1 cellular context compared by ENCODE assay signal in the genomic region with DNA sequence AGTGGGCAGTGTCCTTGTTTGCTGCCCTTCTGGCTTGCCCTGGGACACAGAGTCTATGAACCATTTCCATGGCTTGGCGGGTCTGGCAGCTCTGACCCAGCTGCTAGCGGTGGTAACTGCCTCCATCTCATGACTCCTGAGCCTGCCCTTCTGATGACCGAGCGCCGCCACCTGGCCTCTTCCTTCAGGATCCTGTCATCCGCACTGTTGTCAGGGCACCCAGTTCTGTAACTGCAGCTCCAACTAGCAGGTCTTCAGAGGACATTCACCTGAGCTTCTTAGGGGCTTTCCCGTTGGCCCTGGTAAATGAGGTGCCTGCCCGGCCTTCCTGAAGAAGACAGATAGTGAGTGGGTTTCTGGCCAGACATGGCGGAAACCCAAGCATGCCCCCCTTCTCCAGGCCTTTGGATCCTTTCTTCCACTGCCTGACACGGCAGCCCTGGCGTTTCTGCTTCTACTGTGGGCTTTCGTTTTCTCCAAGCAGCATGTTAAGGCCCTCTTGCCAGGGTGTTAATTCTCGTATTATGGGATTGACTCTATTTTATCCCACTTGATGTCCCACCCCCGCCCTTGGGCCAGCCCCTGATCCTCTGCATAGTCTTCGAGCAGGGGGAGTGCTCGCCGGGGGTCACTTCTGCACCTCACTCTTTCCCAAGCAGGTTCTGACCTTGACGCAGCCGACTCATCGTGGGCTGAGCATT.
TF ChIP-seq lines count a peak whose summit lies in the region.

No MANE protein-coding gene starts in this region.

TF ChIP-seq in HepG2, 621 proteins besides CTCF, POLR2A, EP300 and RAD21 (continued from another document):
- TF ChIP-seq, protein P1, sequence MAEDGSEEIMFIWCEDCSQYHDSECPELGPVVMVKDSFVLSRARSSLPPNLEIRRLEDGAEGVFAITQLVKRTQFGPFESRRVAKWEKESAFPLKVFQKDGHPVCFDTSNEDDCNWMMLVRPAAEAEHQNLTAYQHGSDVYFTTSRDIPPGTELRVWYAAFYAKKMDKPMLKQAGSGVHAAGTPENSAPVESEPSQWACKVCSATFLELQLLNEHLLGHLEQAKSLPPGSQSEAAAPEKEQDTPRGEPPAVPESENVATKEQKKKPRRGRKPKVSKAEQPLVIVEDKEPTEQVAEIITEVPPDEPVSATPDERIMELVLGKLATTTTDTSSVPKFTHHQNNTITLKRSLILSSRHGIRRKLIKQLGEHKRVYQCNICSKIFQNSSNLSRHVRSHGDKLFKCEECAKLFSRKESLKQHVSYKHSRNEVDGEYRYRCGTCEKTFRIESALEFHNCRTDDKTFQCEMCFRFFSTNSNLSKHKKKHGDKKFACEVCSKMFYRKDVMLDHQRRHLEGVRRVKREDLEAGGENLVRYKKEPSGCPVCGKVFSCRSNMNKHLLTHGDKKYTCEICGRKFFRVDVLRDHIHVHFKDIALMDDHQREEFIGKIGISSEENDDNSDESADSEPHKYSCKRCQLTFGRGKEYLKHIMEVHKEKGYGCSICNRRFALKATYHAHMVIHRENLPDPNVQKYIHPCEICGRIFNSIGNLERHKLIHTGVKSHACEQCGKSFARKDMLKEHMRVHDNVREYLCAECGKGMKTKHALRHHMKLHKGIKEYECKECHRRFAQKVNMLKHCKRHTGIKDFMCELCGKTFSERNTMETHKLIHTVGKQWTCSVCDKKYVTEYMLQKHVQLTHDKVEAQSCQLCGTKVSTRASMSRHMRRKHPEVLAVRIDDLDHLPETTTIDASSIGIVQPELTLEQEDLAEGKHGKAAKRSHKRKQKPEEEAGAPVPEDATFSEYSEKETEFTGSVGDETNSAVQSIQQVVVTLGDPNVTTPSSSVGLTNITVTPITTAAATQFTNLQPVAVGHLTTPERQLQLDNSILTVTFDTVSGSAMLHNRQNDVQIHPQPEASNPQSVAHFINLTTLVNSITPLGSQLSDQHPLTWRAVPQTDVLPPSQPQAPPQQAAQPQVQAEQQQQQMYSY (CRISPR knock-in tag; IDR thresholded peaks at IDR 0.05), result no peak
- 0 out of 2 replicates have a peak, but pooled peaks have one; percentile 18 for TF ChIP-seq MTA1 (CRISPR knock-in tag; IDR thresholded peaks at IDR 0.05; ENCODE audit: borderline replicate concordance)
- TF ChIP-seq HNF4G (IDR thresholded peaks at IDR 0.05; ENCODE audit: borderline replicate concordance, low read depth, low read length), result no peak
- no peak for TF ChIP-seq HNF4G (CRISPR knock-in tag; IDR thresholded peaks at IDR 0.05; ENCODE audit: borderline replicate concordance, low read depth)
- TF ChIP-seq ZNF7 (CRISPR knock-in tag; IDR thresholded peaks at IDR 0.05), result no peak
- no peak for TF ChIP-seq NR2F2 (IDR thresholded peaks at IDR 0.05; ENCODE audit: borderline replicate concordance, low read depth)
- TF ChIP-seq, protein P2, sequence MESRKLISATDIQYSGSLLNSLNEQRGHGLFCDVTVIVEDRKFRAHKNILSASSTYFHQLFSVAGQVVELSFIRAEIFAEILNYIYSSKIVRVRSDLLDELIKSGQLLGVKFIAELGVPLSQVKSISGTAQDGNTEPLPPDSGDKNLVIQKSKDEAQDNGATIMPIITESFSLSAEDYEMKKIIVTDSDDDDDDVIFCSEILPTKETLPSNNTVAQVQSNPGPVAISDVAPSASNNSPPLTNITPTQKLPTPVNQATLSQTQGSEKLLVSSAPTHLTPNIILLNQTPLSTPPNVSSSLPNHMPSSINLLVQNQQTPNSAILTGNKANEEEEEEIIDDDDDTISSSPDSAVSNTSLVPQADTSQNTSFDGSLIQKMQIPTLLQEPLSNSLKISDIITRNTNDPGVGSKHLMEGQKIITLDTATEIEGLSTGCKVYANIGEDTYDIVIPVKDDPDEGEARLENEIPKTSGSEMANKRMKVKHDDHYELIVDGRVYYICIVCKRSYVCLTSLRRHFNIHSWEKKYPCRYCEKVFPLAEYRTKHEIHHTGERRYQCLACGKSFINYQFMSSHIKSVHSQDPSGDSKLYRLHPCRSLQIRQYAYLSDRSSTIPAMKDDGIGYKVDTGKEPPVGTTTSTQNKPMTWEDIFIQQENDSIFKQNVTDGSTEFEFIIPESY (CRISPR knock-in tag; IDR thresholded peaks at IDR 0.05), result peak; percentile 82
- peak; percentile 49 for TF ChIP-seq STAG1 (CRISPR knock-in tag; IDR thresholded peaks at IDR 0.05)
- no peak for TF ChIP-seq HDAC1 (CRISPR knock-in tag; IDR thresholded peaks at IDR 0.05)
- no peak for TF ChIP-seq SMAD1 (CRISPR knock-in tag; IDR thresholded peaks at IDR 0.05; ENCODE audit: borderline replicate concordance, low read depth)
- TF ChIP-seq HNRNPL (IDR thresholded peaks at IDR 0.05; ENCODE audit: low read depth, low read length), result no peak
- TF ChIP-seq ZNF792 (CRISPR knock-in tag; IDR thresholded peaks at IDR 0.05), result no peak
- TF ChIP-seq, protein P3, sequence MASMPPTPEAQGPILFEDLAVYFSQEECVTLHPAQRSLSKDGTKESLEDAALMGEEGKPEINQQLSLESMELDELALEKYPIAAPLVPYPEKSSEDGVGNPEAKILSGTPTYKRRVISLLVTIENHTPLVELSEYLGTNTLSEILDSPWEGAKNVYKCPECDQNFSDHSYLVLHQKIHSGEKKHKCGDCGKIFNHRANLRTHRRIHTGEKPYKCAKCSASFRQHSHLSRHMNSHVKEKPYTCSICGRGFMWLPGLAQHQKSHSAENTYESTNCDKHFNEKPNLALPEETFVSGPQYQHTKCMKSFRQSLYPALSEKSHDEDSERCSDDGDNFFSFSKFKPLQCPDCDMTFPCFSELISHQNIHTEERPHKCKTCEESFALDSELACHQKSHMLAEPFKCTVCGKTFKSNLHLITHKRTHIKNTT (CRISPR knock-in tag; IDR thresholded peaks at IDR 0.05), result no peak
- TF ChIP-seq HDAC2 (CRISPR knock-in tag; IDR thresholded peaks at IDR 0.05), result no peak
- no peak for TF ChIP-seq KAT8 (CRISPR knock-in tag; IDR thresholded peaks at IDR 0.05)
